1 cellular context compared by ENCODE assay signal in the genomic region with DNA sequence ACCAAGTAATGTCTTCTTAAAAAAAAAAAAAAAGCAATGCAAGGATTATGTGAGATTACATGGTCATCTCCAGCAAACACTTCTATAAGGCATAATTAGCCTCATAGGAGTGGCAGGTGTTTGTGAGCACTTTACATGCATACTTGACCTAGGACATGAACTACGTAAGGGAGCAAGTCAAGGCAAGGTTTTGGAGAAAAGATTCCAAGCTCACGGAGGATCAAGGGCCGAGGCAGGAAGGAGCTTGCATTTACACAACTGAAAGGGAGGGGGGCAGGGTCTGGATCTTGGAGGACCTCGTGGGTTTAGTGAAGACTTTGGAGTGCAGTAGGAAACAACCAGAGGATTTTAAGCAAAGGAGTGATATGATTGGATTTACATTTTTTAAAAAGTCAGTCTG.
TF ChIP-seq lines count a peak whose summit lies in the region.

No MANE protein-coding gene starts in this region.

TF ChIP-seq in GM23338, 12 proteins besides CTCF, POLR2A, EP300 and RAD21 (continued from another document):
- TF ChIP-seq, protein P1, sequence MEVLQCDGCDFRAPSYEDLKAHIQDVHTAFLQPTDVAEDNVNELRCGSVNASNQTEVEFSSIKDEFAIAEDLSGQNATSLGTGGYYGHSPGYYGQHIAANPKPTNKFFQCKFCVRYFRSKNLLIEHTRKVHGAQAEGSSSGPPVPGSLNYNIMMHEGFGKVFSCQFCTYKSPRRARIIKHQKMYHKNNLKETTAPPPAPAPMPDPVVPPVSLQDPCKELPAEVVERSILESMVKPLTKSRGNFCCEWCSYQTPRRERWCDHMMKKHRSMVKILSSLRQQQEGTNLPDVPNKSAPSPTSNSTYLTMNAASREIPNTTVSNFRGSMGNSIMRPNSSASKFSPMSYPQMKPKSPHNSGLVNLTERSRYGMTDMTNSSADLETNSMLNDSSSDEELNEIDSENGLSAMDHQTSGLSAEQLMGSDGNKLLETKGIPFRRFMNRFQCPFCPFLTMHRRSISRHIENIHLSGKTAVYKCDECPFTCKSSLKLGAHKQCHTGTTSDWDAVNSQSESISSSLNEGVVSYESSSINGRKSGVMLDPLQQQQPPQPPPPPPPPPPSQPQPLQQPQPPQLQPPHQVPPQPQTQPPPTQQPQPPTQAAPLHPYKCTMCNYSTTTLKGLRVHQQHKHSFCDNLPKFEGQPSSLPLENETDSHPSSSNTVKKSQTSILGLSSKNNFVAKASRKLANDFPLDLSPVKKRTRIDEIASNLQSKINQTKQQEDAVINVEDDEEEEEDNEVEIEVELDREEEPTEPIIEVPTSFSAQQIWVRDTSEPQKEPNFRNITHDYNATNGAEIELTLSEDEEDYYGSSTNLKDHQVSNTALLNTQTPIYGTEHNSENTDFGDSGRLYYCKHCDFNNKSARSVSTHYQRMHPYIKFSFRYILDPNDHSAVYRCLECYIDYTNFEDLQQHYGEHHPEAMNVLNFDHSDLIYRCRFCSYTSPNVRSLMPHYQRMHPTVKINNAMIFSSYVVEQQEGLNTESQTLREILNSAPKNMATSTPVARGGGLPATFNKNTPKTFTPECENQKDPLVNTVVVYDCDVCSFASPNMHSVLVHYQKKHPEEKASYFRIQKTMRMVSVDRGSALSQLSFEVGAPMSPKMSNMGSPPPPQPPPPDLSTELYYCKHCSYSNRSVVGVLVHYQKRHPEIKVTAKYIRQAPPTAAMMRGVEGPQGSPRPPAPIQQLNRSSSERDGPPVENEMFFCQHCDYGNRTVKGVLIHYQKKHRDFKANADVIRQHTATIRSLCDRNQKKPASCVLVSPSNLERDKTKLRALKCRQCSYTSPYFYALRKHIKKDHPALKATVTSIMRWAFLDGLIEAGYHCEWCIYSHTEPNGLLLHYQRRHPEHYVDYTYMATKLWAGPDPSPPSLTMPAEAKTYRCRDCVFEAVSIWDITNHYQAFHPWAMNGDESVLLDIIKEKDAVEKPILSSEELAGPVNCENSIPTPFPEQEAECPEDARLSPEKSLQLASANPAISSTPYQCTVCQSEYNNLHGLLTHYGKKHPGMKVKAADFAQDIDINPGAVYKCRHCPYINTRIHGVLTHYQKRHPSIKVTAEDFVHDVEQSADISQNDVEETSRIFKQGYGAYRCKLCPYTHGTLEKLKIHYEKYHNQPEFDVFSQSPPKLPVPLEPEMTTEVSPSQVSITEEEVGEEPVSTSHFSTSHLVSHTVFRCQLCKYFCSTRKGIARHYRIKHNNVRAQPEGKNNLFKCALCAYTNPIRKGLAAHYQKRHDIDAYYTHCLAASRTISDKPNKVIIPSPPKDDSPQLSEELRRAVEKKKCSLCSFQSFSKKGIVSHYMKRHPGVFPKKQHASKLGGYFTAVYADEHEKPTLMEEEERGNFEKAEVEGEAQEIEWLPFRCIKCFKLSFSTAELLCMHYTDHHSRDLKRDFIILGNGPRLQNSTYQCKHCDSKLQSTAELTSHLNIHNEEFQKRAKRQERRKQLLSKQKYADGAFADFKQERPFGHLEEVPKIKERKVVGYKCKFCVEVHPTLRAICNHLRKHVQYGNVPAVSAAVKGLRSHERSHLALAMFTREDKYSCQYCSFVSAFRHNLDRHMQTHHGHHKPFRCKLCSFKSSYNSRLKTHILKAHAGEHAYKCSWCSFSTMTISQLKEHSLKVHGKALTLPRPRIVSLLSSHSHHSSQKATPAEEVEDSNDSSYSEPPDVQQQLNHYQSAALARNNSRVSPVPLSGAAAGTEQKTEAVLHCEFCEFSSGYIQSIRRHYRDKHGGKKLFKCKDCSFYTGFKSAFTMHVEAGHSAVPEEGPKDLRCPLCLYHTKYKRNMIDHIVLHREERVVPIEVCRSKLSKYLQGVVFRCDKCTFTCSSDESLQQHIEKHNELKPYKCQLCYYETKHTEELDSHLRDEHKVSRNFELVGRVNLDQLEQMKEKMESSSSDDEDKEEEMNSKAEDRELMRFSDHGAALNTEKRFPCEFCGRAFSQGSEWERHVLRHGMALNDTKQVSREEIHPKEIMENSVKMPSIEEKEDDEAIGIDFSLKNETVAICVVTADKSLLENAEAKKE (CRISPR knock-in tag; IDR thresholded peaks at IDR 0.05): no peak
- TF ChIP-seq NANOG (IDR thresholded peaks at IDR 0.05; ENCODE audit: borderline replicate concordance) (no peak), POLR2AphosphoS5 (IDR thresholded peaks at IDR 0.05; ENCODE audit: low read depth) (no peak), ZNF114 (CRISPR knock-in tag; IDR thresholded peaks at IDR 0.05) (no peak), STAT1 (IDR thresholded peaks at IDR 0.05; ENCODE audit: unreplicated experiment) (no peak), JUNB (IDR thresholded peaks at IDR 0.05; ENCODE audit: unreplicated experiment) (no peak), EZH2phosphoT487 (IDR thresholded peaks at IDR 0.05; ENCODE audit: unreplicated experiment) (no peak), ZNF331 (CRISPR knock-in tag; IDR thresholded peaks at IDR 0.05; ENCODE audit: low read depth) (no peak), ETS1 (IDR thresholded peaks at IDR 0.05) (no peak)
- TF ChIP-seq, protein P2, sequence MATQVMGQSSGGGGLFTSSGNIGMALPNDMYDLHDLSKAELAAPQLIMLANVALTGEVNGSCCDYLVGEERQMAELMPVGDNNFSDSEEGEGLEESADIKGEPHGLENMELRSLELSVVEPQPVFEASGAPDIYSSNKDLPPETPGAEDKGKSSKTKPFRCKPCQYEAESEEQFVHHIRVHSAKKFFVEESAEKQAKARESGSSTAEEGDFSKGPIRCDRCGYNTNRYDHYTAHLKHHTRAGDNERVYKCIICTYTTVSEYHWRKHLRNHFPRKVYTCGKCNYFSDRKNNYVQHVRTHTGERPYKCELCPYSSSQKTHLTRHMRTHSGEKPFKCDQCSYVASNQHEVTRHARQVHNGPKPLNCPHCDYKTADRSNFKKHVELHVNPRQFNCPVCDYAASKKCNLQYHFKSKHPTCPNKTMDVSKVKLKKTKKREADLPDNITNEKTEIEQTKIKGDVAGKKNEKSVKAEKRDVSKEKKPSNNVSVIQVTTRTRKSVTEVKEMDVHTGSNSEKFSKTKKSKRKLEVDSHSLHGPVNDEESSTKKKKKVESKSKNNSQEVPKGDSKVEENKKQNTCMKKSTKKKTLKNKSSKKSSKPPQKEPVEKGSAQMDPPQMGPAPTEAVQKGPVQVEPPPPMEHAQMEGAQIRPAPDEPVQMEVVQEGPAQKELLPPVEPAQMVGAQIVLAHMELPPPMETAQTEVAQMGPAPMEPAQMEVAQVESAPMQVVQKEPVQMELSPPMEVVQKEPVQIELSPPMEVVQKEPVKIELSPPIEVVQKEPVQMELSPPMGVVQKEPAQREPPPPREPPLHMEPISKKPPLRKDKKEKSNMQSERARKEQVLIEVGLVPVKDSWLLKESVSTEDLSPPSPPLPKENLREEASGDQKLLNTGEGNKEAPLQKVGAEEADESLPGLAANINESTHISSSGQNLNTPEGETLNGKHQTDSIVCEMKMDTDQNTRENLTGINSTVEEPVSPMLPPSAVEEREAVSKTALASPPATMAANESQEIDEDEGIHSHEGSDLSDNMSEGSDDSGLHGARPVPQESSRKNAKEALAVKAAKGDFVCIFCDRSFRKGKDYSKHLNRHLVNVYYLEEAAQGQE (IDR thresholded peaks at IDR 0.05; ENCODE audit: unreplicated experiment): no peak
